1 cellular context compared by ENCODE assay signal in genomic region chr3:182239316-182239715, GRCh38.
TF ChIP-seq lines count a peak whose summit lies in the region.

No MANE protein-coding gene starts in this region.

TF ChIP-seq in HepG2, 621 proteins besides CTCF, POLR2A, EP300 and RAD21 (continued from another document):
- TF ChIP-seq ZNF318 (CRISPR knock-in tag; IDR thresholded peaks at IDR 0.05) (no peak), ZNF569 (CRISPR knock-in tag; IDR thresholded peaks at IDR 0.05; ENCODE audit: borderline replicate concordance) (no peak), TEAD3 (CRISPR knock-in tag; optimal IDR thresholded peaks at IDR 0.05; ENCODE audit: borderline replicate concordance) (peak; percentile 32)
